In the genomic region with DNA sequence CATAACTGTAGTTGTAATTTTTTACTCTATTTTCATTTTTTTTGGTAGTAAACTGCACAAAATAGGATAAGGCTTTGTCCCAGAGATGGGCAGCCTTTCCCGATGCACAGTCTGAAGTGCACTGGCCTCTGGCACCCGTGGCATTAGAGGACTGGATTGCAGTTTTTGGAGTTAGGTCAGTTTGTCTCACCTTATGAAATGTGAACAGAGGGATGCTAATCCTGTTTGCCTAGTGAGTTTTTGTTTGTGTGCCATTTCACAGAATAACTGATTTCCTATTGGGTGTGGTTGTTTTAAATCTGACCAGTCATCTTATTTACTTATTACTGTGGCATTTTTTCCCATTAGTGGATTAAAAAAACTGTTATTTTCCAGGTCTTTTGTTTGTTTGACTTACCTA, we compare ENCODE assay signal across 25 cellular contexts.
DNase-seq lines count a peak whose midpoint lies in the region; ATAC-seq and TF ChIP-seq lines count a peak whose summit lies in the region.
"Had no signal": no experiment of that assay in that cellular context is flagged by ENCODE, and none has a peak within 500 bp of the region (broad histone marks: within the 10 kb centered on the region; RNA-seq: fewer than 3 reads in every experiment).

No MANE protein-coding gene starts in this region.

- WGBS in suprapubic skin, result 89% methylated on average over 2 of the region's 2 CpGs

- no peaks in the 10 kb centered on the region for H3K27me3 ChIP-seq in CD8-positive, alpha-beta T cell (ENCODE audit: insufficient read depth, low read length)
- H3K27me3 ChIP-seq in suprapubic skin, result no peaks in the 10 kb centered on the region
- H3K27me3 ChIP-seq: SJSA1 had no signal

- H3K27me3 Mint-ChIP-seq in CD8-positive, alpha-beta T cell (ENCODE audit: low read depth), result no peaks in the 10 kb centered on the region
- H3K27me3 Mint-ChIP-seq in HFFc6 (ENCODE audit: insufficient read depth), result no peaks in the 10 kb centered on the region
- no peaks in the 10 kb centered on the region for H3K27me3 Mint-ChIP-seq in dendritic cell treated with granulocyte-macrophage colony-stimulating factor and Interleukin-4, amounts not matched to agents 40 ng/mL and 50 ng/mL, for 4 days
- H3K27me3 Mint-ChIP-seq: T-helper 17 cell had no signal

- intact Hi-C loops in CD8-positive, alpha-beta T cell (cut with DNase I, micrococcal nuclease), result loop anchor here in 1 of 2 experiments (10.0 kb wide), 1 partner anchor 840 kb away; no protein-coding TSS in a partner anchor
- intact Hi-C loops in dendritic cell treated with granulocyte-macrophage colony-stimulating factor and Interleukin-4, amounts not matched to agents 40 ng/mL and 50 ng/mL, for 4 days (cut with micrococcal nuclease), result no loop called here

- no peak for TF ChIP-seq EP300 in suprapubic skin (IDR thresholded peaks at IDR 0.05)

- peaks cover 51% of the 10 kb centered on the region for H3K4me1 Mint-ChIP-seq in CD8-positive, alpha-beta T cell (ENCODE audit: low read depth)
- H3K4me1 Mint-ChIP-seq in HFFc6 (ENCODE audit: low read depth), result peaks cover 93% of the 10 kb centered on the region
- H3K4me1 Mint-ChIP-seq in dendritic cell treated with granulocyte-macrophage colony-stimulating factor and Interleukin-4, amounts not matched to agents 40 ng/mL and 50 ng/mL, for 4 days (ENCODE audit: low read depth), result peaks cover 10% of the 10 kb centered on the region

- H3K4me3 ChIP-seq in CD8-positive, alpha-beta T cell (ENCODE audit: low read depth, low read length), result no peak overlapping the region
- H3K4me3 ChIP-seq in suprapubic skin, result no peak overlapping the region
- H3K4me3 ChIP-seq: SJSA1 had no signal

- no peaks in the 10 kb centered on the region for H3K4me1 ChIP-seq in CD8-positive, alpha-beta T cell (ENCODE audit: insufficient read depth, low read length)
- no peaks in the 10 kb centered on the region for H3K4me1 ChIP-seq in suprapubic skin

- H3K4me3 Mint-ChIP-seq in CD8-positive, alpha-beta T cell, result no peak overlapping the region
- no peak overlapping the region for H3K4me3 Mint-ChIP-seq in HFFc6
- no peak overlapping the region for H3K4me3 Mint-ChIP-seq in dendritic cell treated with granulocyte-macrophage colony-stimulating factor and Interleukin-4, amounts not matched to agents 40 ng/mL and 50 ng/mL, for 4 days
- H3K4me3 Mint-ChIP-seq: H9, T-helper 17 cell had no signal

- no peaks in the 10 kb centered on the region for H3K36me3 ChIP-seq in CD8-positive, alpha-beta T cell (ENCODE audit: insufficient read depth, low read length)
- H3K36me3 ChIP-seq in suprapubic skin, result no peaks in the 10 kb centered on the region
- H3K36me3 ChIP-seq: SJSA1 had no signal

- CTCF ChIA-PET in CD8-positive, alpha-beta T cell (lab: Charles Lee), result no interaction called here

- no peak for TF ChIP-seq CTCF in CD8-positive, alpha-beta T cell (IDR thresholded peaks at IDR 0.05)
- TF ChIP-seq CTCF in HFFc6 (IDR thresholded peaks at IDR 0.05) (no peak), suprapubic skin (IDR thresholded peaks at IDR 0.05) (no peak)

- H3K36me3 Mint-ChIP-seq in CD8-positive, alpha-beta T cell, result peaks cover 27% of the 10 kb centered on the region
- H3K36me3 Mint-ChIP-seq in HFFc6 (ENCODE audit: low read depth), result peaks cover 23% of the 10 kb centered on the region
- no peaks in the 10 kb centered on the region for H3K36me3 Mint-ChIP-seq in dendritic cell treated with granulocyte-macrophage colony-stimulating factor and Interleukin-4, amounts not matched to agents 40 ng/mL and 50 ng/mL, for 4 days (ENCODE audit: low read depth)

- H3K27ac ChIP-seq in CD8-positive, alpha-beta T cell (ENCODE audit: low read depth, low read length), result no peak overlapping the region
- no peak overlapping the region for H3K27ac ChIP-seq in suprapubic skin
- H3K27ac ChIP-seq: C4-2B, HL-60, KMS-11, SJSA1 had no signal

- ATAC-seq in CD8-positive, alpha-beta T cell, result no peak
- no peak for ATAC-seq in HG03159 (IDR thresholded peaks at IDR 0.05; ENCODE audit: unreplicated experiment)
- ATAC-seq: Right ventricle myocardium inferior, T-helper 17 cell had no signal

- TF ChIP-seq POLR2A in suprapubic skin (IDR thresholded peaks at IDR 0.05), result no peak

- H3K9me3 Mint-ChIP-seq in CD8-positive, alpha-beta T cell, result no peaks in the 10 kb centered on the region
- H3K9me3 Mint-ChIP-seq in HFFc6, result peaks cover 4% of the 10 kb centered on the region
- H3K9me3 Mint-ChIP-seq in dendritic cell treated with granulocyte-macrophage colony-stimulating factor and Interleukin-4, amounts not matched to agents 40 ng/mL and 50 ng/mL, for 4 days, result no peaks in the 10 kb centered on the region
- H3K9me3 Mint-ChIP-seq: H9 had no signal

- no peaks in the 10 kb centered on the region for H3K9me3 ChIP-seq in CD8-positive, alpha-beta T cell (ENCODE audit: low read length)
- H3K9me3 ChIP-seq in suprapubic skin, result no peaks in the 10 kb centered on the region
- H3K9me3 ChIP-seq: SJSA1 had no signal

- H3K27ac Mint-ChIP-seq in CD8-positive, alpha-beta T cell, result peak overlapping the region; percentile 5
- peak overlapping the region; percentile 68 for H3K27ac Mint-ChIP-seq in HFFc6
- peak overlapping the region; percentile 5 for H3K27ac Mint-ChIP-seq in dendritic cell treated with granulocyte-macrophage colony-stimulating factor and Interleukin-4, amounts not matched to agents 40 ng/mL and 50 ng/mL, for 4 days
- H3K27ac Mint-ChIP-seq: T-helper 17 cell had no signal

- POLR2A ChIA-PET in CD8-positive, alpha-beta T cell (lab: Charles Lee), result no interaction called here

- no peak for DNase-seq in CD8-positive, alpha-beta T cell
- no peak for DNase-seq in HFFc6
- peak; percentile 4 for DNase-seq in pons (ENCODE audit: low spot score)
- no peak for DNase-seq in NCI-H128 (lab: John Stamatoyannopoulos, UW; ENCODE audit: unreplicated experiment)
- no peak for DNase-seq in suprapubic skin (ENCODE audit: low spot score in 2 of 2)
- DNase-seq: AML-193, DMS53, GF-D8, H9, NCI-H1092 treated with DMSO at 0.1 percent for 48 hours, NCI-H146, NCI-H2081, NCI-H2171, NCI-H345, NCI-H524 treated with DMSO at 0.1 percent for 48 hours, NCI-H82, OCI-M1, T-helper 17 cell had no signal

Comparison
In these comparisons a context has a peak if more than half of its experiments do, and no peak if none do; other contexts are left out.
1. H3K27ac Mint-ChIP-seq: peak in every context shown above with its lines; median percentile 68 in HFFc6; 5 in CD8-positive, alpha-beta T cell; 5 in dendritic cell treated with granulocyte-macrophage colony-stimulating factor and Interleukin-4, amounts not matched to agents 40 ng/mL and 50 ng/mL, for 4 days.